9 cellular contexts compared by ENCODE assay signal in the genomic region with DNA sequence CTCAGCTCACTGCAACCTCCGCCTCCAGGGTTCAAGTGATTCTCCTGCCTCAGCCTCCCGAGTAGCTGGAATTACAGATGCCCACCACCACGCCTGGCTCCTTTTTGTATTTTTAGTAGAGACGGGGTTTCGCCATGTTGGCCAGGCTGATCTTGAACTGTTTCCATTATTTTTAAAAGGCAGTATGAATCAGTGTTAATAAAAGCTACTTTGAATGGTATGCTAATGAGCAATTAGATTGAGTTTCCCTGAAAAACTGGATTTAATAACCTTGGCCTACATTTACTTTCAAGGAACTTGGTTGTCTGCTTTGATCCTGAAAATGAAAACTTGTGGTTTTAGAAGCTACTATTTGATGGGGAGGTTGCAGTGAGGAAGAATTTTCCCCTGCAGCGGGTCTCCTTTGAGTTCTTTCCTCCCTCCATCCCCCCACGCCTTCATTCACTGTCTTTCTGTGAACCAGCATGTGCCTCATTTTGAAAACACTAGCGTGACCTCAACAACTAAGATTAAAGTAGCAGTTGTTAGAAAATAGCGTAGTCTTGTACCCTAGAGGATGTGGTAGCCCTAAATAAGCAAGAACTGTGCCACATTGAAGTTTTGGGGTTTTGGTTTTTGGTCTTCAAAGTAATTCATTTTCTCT. TPM values are rescaled to one million over a fixed set of nuclear protein-coding genes. Genes with fewer than 3 reads are reported as not detected.
DNase-seq lines count a peak whose midpoint lies in the region; ATAC-seq lines count a peak whose summit lies in the region.
"Had no signal": no experiment of that assay in that cellular context is flagged by ENCODE, and none has a peak within 500 bp of the region (broad histone marks: within the 10 kb centered on the region; RNA-seq: fewer than 3 reads in every experiment).

No MANE protein-coding gene starts in this region.

- ATAC-seq in GM21367 (IDR thresholded peaks at IDR 0.05; ENCODE audit: unreplicated experiment) (peak; percentile 57), HG03469 (IDR thresholded peaks at IDR 0.05; ENCODE audit: unreplicated experiment) (peak; percentile 67)
- peak; percentile 76 to 84 for ATAC-seq in stimulated activated naive B cell treated with anti-CD40 and anti-IgM and Interleukin-4, amounts not matched to agents 10 μg/mL and 1 μg/mL and 100 μg/mL, for 72 hours (replicated peaks)

- DNase-seq in activated naive CD4-positive, alpha-beta T cell treated with anti-CD3 and anti-CD28 coated beads, Interleukin-2, amount 50 U/mL, for 16 hours: peak; percentile 50
- DNase-seq in stimulated activated naive B cell treated with anti-CD40 and anti-IgM and Interleukin-4, amounts not matched to agents 10 μg/mL and 1 μg/mL and 100 μg/mL, for 72 hours: no peak
- DNase-seq in NCI-H446 (lab: John Stamatoyannopoulos, UW) (no peak), posterior vena cava (ENCODE audit: low spot score) (no peak), NCI-H1048 (lab: John Stamatoyannopoulos, UW) (no peak)
- DNase-seq: amygdala, hypothalamus had no signal

- H3K27me3 Mint-ChIP-seq in stimulated activated naive B cell treated with anti-CD40 and anti-IgM and Interleukin-4, amounts not matched to agents 10 μg/mL and 1 μg/mL and 100 μg/mL, for 72 hours: no peaks in the 10 kb centered on the region

- H3K36me3 Mint-ChIP-seq in stimulated activated naive B cell treated with anti-CD40 and anti-IgM and Interleukin-4, amounts not matched to agents 10 μg/mL and 1 μg/mL and 100 μg/mL, for 72 hours: peaks cover 0 to 4% of the 10 kb centered on the region in 2 donors

- peak overlapping the region; percentile 20 for H3K27ac Mint-ChIP-seq in stimulated activated naive B cell treated with anti-CD40 and anti-IgM and Interleukin-4, amounts not matched to agents 10 μg/mL and 1 μg/mL and 100 μg/mL, for 72 hours

- H3K4me3 Mint-ChIP-seq in stimulated activated naive B cell treated with anti-CD40 and anti-IgM and Interleukin-4, amounts not matched to agents 10 μg/mL and 1 μg/mL and 100 μg/mL, for 72 hours: peak overlapping the region in 1 of 2 donors; percentile 22

- H3K9me3 Mint-ChIP-seq in stimulated activated naive B cell treated with anti-CD40 and anti-IgM and Interleukin-4, amounts not matched to agents 10 μg/mL and 1 μg/mL and 100 μg/mL, for 72 hours: no peaks in the 10 kb centered on the region

- intact Hi-C loops in posterior vena cava (cut with DNase I): no loop called here

- peaks cover 6 to 7% of the 10 kb centered on the region in 2 donors for H3K4me1 Mint-ChIP-seq in stimulated activated naive B cell treated with anti-CD40 and anti-IgM and Interleukin-4, amounts not matched to agents 10 μg/mL and 1 μg/mL and 100 μg/mL, for 72 hours

RNA-seq across cellular contexts. Expression of gene RPS6KA5, which starts 17.8 kb away (rescaled TPM):
- 1 to 10 TPM; 4.0 to 6.4 TPM for total RNA-seq in posterior vena cava

RNA-seq across cellular contexts. Expression of gene DGLUCY, which starts 35.7 kb away (rescaled TPM):
- 10 to 100 TPM; 36.2 to 44.4 TPM for total RNA-seq in posterior vena cava
